1 cellular context compared by ENCODE assay signal in genomic region chr2:28716265-28716865, GRCh38.
A peak's percentile ranks its signal among the peaks of the same experiment; 100 is the strongest.
TF ChIP-seq lines count a peak whose summit lies in the region.

No MANE protein-coding gene starts in this region.

TF ChIP-seq in HCT116, 20 proteins besides CTCF, POLR2A, EP300 and RAD21 (continued from another document):
- no peak for TF ChIP-seq REST (IDR thresholded peaks at IDR 0.05; ENCODE audit: low read depth)
- no peak for TF ChIP-seq ZFX (IDR thresholded peaks at IDR 0.05)
- peak; percentile 68 for TF ChIP-seq JUND (IDR thresholded peaks at IDR 0.05)
- peak; percentile 71 for TF ChIP-seq SIN3A (IDR thresholded peaks at IDR 0.05; ENCODE audit: low read depth)
- peak; percentile 98 for TF ChIP-seq CEBPB (IDR thresholded peaks at IDR 0.05; ENCODE audit: low read depth)
- peak; percentile 81 for TF ChIP-seq SP1 (IDR thresholded peaks at IDR 0.05; ENCODE audit: low read depth)
- TF ChIP-seq EGR1 (IDR thresholded peaks at IDR 0.05; ENCODE audit: low read depth): no peak
- TF ChIP-seq EZH2 (IDR thresholded peaks at IDR 0.05): no peak
- peak; percentile 81 for TF ChIP-seq MAX (IDR thresholded peaks at IDR 0.05)
TF ChIP-seq in HCT116: peak in this region for 9.
